ENCODE assay signal across 19 cellular contexts in genomic region chr6:43604174-43604573, GRCh38. TPM values are rescaled to one million over a fixed set of nuclear protein-coding genes. Genes with fewer than 3 reads are reported as not detected.
A peak's percentile ranks its signal among the peaks of the same experiment; 100 is the strongest.
DNase-seq lines count a peak whose midpoint lies in the region; ATAC-seq and TF ChIP-seq lines count a peak whose summit lies in the region.
"Had no signal": no experiment of that assay in that cellular context is flagged by ENCODE, and none has a peak within 500 bp of the region (broad histone marks: within the 10 kb centered on the region; RNA-seq: fewer than 3 reads in every experiment).

No MANE protein-coding gene starts in this region.

- intact Hi-C loops in gastrocnemius medialis (cut with DNase I; ENCODE audit: low total_unique reads), result no loop called here

- H3K9me3 Mint-ChIP-seq in activated CD8-positive, alpha-beta memory T cell treated with anti-CD3 and anti-CD28 coated beads, Interleukin-2, amount 10 ng/mL, durations not matched to agents 7 days and 5 days (ENCODE audit: low read depth), result no peaks in the 10 kb centered on the region
- no peaks in the 10 kb centered on the region for H3K9me3 Mint-ChIP-seq in progenitor cell of endocrine pancreas (ENCODE audit: low read depth)
- H3K9me3 Mint-ChIP-seq: activated naive CD4-positive, alpha-beta T cell treated with anti-CD3 and anti-CD28 coated beads for 36 hours; central memory CD8-positive, alpha-beta T cell had no signal

- no peaks in the 10 kb centered on the region for H3K9me3 ChIP-seq in gastrocnemius medialis
- H3K9me3 ChIP-seq: Caco-2, left lung, testis had no signal

- peaks cover 53% of the 10 kb centered on the region for H3K36me3 Mint-ChIP-seq in activated CD8-positive, alpha-beta memory T cell treated with anti-CD3 and anti-CD28 coated beads, Interleukin-2, amount 10 ng/mL, durations not matched to agents 7 days and 5 days
- peaks cover 8% of the 10 kb centered on the region for H3K36me3 Mint-ChIP-seq in progenitor cell of endocrine pancreas (ENCODE audit: insufficient read depth)

- TF ChIP-seq CTCF in fibroblast of mammary gland (conservative IDR thresholded peaks at IDR 0.05; ENCODE audit: control insufficient read depth, insufficient read depth, low read depth, low read length), result no peak
- TF ChIP-seq CTCF in progenitor cell of endocrine pancreas (IDR thresholded peaks at IDR 0.05; ENCODE audit: unreplicated experiment), result no peak
- TF ChIP-seq CTCF in gastrocnemius medialis (IDR thresholded peaks at IDR 0.05 in 4 of 5, conservative IDR thresholded peaks at IDR 0.05 in 1 of 5), result no peak

- H3K27ac ChIP-seq in gastrocnemius medialis, result no peak overlapping the region
- H3K27ac ChIP-seq: left lung, testis had no signal

- no peak overlapping the region for H3K4me3 ChIP-seq in fibroblast of mammary gland (ENCODE audit: control insufficient read depth, low read depth, low read length)
- H3K4me3 ChIP-seq in gastrocnemius medialis, result no peak overlapping the region
- H3K4me3 ChIP-seq: left lung, testis had no signal

- H3K27me3 ChIP-seq in gastrocnemius medialis, result no peaks in the 10 kb centered on the region
- H3K27me3 ChIP-seq: left lung, testis had no signal

- no peaks in the 10 kb centered on the region for H3K4me1 ChIP-seq in gastrocnemius medialis
- H3K4me1 ChIP-seq: testis had no signal

- TF ChIP-seq POLR2A in gastrocnemius medialis (IDR thresholded peaks at IDR 0.05), result no peak

- H3K27ac Mint-ChIP-seq in activated CD8-positive, alpha-beta memory T cell treated with anti-CD3 and anti-CD28 coated beads, Interleukin-2, amount 10 ng/mL, durations not matched to agents 7 days and 5 days, result peak overlapping the region; percentile 0
- H3K27ac Mint-ChIP-seq in progenitor cell of endocrine pancreas, result no peak overlapping the region
- H3K27ac Mint-ChIP-seq: activated naive CD4-positive, alpha-beta T cell treated with anti-CD3 and anti-CD28 coated beads for 36 hours had no signal

- H3K36me3 ChIP-seq in gastrocnemius medialis, result peaks cover 0 to 58% of the 10 kb centered on the region in 2 donors

- no peak for ATAC-seq in activated CD8-positive, alpha-beta memory T cell treated with anti-CD3 and anti-CD28 coated beads, Interleukin-2, amount 10 ng/mL, durations not matched to agents 7 days and 5 days
- no peak for ATAC-seq in gastrocnemius medialis
- no peak for ATAC-seq in HG03565 (IDR thresholded peaks at IDR 0.05; ENCODE audit: unreplicated experiment)
- ATAC-seq: left lung had no signal

- no peaks in the 10 kb centered on the region for H3K27me3 Mint-ChIP-seq in activated CD8-positive, alpha-beta memory T cell treated with anti-CD3 and anti-CD28 coated beads, Interleukin-2, amount 10 ng/mL, durations not matched to agents 7 days and 5 days
- no peaks in the 10 kb centered on the region for H3K27me3 Mint-ChIP-seq in progenitor cell of endocrine pancreas
- H3K27me3 Mint-ChIP-seq: central memory CD8-positive, alpha-beta T cell had no signal

- no peak for DNase-seq in activated CD8-positive, alpha-beta memory T cell treated with anti-CD3 and anti-CD28 coated beads, Interleukin-2, amount 10 ng/mL, durations not matched to agents 7 days and 5 days
- DNase-seq in activated CD8-positive, alpha-beta memory T cell treated with anti-CD3 and anti-CD28 coated beads for 24 hours, result no peak
- DNase-seq in amniotic epithelial cell (ENCODE audit: low read depth) (peak; percentile 67), fibroblast of mammary gland (ENCODE audit: low read depth) (peak; percentile 91), stromal cell of bone marrow (ENCODE audit: low read depth) (peak; percentile 64), progenitor cell of endocrine pancreas (ENCODE audit: low spot score, unreplicated experiment) (no peak), gastrocnemius medialis (no peak)
- DNase-seq: 8988T; activated CD8-positive, alpha-beta memory T cell treated with anti-CD3 and anti-CD28 coated beads, Interleukin-2, amount 50 U/mL, for 48 hours; activated naive CD4-positive, alpha-beta T cell treated with anti-CD3 and anti-CD28 coated beads for 36 hours; Caco-2; GF-D8; left lung; NCI-H1436 treated with DMSO at 0.1 percent for 48 hours; NCI-H510A; T-helper 1 cell; testis had no signal

- CTCF ChIA-PET in activated CD8-positive, alpha-beta memory T cell treated with anti-CD3 and anti-CD28 coated beads, Interleukin-2, amount 10 ng/mL, durations not matched to agents 7 days and 5 days (lab: Charles Lee), result interaction anchor here (1.1 to 1.3 kb wide), 2 partner anchors 10 to 63 kb away, joined by 3 to 4 read pairs; no protein-coding TSS in a partner anchor

- in situ Hi-C loops in gastrocnemius medialis (cut with MboI; ENCODE audit: low sequenced_read_pairs in 4 of 4), result loop anchor here in 1 of 4 donors (10.0 kb wide), 1 partner anchor 481 kb away; no protein-coding TSS in a partner anchor

- no peak overlapping the region for H3K4me3 Mint-ChIP-seq in activated CD8-positive, alpha-beta memory T cell treated with anti-CD3 and anti-CD28 coated beads, Interleukin-2, amount 10 ng/mL, durations not matched to agents 7 days and 5 days
- no peak overlapping the region for H3K4me3 Mint-ChIP-seq in progenitor cell of endocrine pancreas (ENCODE audit: low read depth)
- H3K4me3 Mint-ChIP-seq: activated naive CD4-positive, alpha-beta T cell treated with anti-CD3 and anti-CD28 coated beads for 36 hours; central memory CD8-positive, alpha-beta T cell had no signal

- peaks cover 6% of the 10 kb centered on the region for H3K4me1 Mint-ChIP-seq in activated CD8-positive, alpha-beta memory T cell treated with anti-CD3 and anti-CD28 coated beads, Interleukin-2, amount 10 ng/mL, durations not matched to agents 7 days and 5 days
- H3K4me1 Mint-ChIP-seq in progenitor cell of endocrine pancreas (ENCODE audit: low read depth), result no peaks in the 10 kb centered on the region

RNA-seq across cellular contexts. Expression of gene GTPBP2, which starts 24.9 kb away (rescaled TPM):
- 100 to 1,000 TPM; 117 to 130 TPM for total RNA-seq in activated CD8-positive, alpha-beta memory T cell treated with anti-CD3 and anti-CD28 coated beads, Interleukin-2, amount 10 ng/mL, durations not matched to agents 7 days and 5 days
- total RNA-seq in progenitor cell of endocrine pancreas (83.8 and 84.1 TPM in 2 replicates), gastrocnemius medialis (10 to 100 TPM; 25.0 to 39.4 (median 27.1) TPM)

RNA-seq across cellular contexts. Expression of gene POLH, which starts 28.2 kb away (rescaled TPM):
- 10 to 100 TPM; 65.4 to 91.4 TPM for total RNA-seq in activated CD8-positive, alpha-beta memory T cell treated with anti-CD3 and anti-CD28 coated beads, Interleukin-2, amount 10 ng/mL, durations not matched to agents 7 days and 5 days
- total RNA-seq in progenitor cell of endocrine pancreas (14.5 and 19.6 TPM in 2 replicates), gastrocnemius medialis (1 to 10 TPM; 3.8 to 6.9 (median 5.3) TPM)

RNA-seq across cellular contexts. Expression of gene XPO5, which starts 28.3 kb away (rescaled TPM):
- total RNA-seq in activated CD8-positive, alpha-beta memory T cell treated with anti-CD3 and anti-CD28 coated beads, Interleukin-2, amount 10 ng/mL, durations not matched to agents 7 days and 5 days, result 100 to 1,000 TPM in 1 of 2 experiments, 10 to 100 TPM in 1; 83.2 to 105 TPM
- 64.0 and 70.7 TPM in 2 replicates for total RNA-seq in progenitor cell of endocrine pancreas
- 10 to 100 TPM; 11.8 to 21.8 (median 16.6) TPM for total RNA-seq in gastrocnemius medialis

RNA-seq across cellular contexts. Expression of gene MAD2L1BP, which starts 31.5 kb away (rescaled TPM):
- total RNA-seq in activated CD8-positive, alpha-beta memory T cell treated with anti-CD3 and anti-CD28 coated beads, Interleukin-2, amount 10 ng/mL, durations not matched to agents 7 days and 5 days, result 10 to 100 TPM; 37.9 to 41.1 TPM
- total RNA-seq in progenitor cell of endocrine pancreas, result 31.4 and 31.8 TPM in 2 replicates
- 10 to 100 TPM; 25.1 to 55.4 (median 25.2) TPM for total RNA-seq in gastrocnemius medialis

RNA-seq across cellular contexts. Expression of gene RSPH9, which starts 40.7 kb away (rescaled TPM):
- not detected for total RNA-seq in activated CD8-positive, alpha-beta memory T cell treated with anti-CD3 and anti-CD28 coated beads, Interleukin-2, amount 10 ng/mL, durations not matched to agents 7 days and 5 days
- total RNA-seq in progenitor cell of endocrine pancreas (0.29 and 0.31 TPM in 2 replicates), gastrocnemius medialis (under 1 TPM in 1 of 4 donors, not detected in 3; 0.09 TPM)
- total RNA-seq: activated naive CD4-positive, alpha-beta T cell treated with anti-CD3 and anti-CD28 coated beads for 36 hours; Caco-2 had no signal

Comparison
In these comparisons a context has a peak if more than half of its experiments do, and no peak if none do; other contexts are left out.
1. DNase-seq: peak in amniotic epithelial cell (single experiment), fibroblast of mammary gland (single experiment) and stromal cell of bone marrow (single experiment); none in activated CD8-positive, alpha-beta memory T cell treated with anti-CD3 and anti-CD28 coated beads, Interleukin-2, amount 10 ng/mL, durations not matched to agents 7 days and 5 days (single experiment), activated CD8-positive, alpha-beta memory T cell treated with anti-CD3 and anti-CD28 coated beads for 24 hours (single experiment), progenitor cell of endocrine pancreas (single experiment) and gastrocnemius medialis (0 of 2).